Comparison of ENCODE assay signal across 8 cellular contexts in genomic region chr1:233326995-233327937, GRCh38. TPM values are rescaled to one million over a fixed set of nuclear protein-coding genes. Genes with fewer than 3 reads are reported as not detected.
DNase-seq lines count a peak whose midpoint lies in the region; ATAC-seq and TF ChIP-seq lines count a peak whose summit lies in the region.

Gene MAP3K21 (plus strand): TSS chr1:233327724. CDS start chr1:233328029, 305 bp downstream.

- no peak within 1 kb of the TSS for H3K27ac Mint-ChIP-seq in activated naive CD8-positive, alpha-beta T cell treated with anti-CD3 and anti-CD28 coated beads, Interleukin-2, amount 10 ng/mL, durations not matched to agents 7 days and 5 days

- no peaks in the 10 kb centered on the region for H3K36me3 Mint-ChIP-seq in activated naive CD8-positive, alpha-beta T cell treated with anti-CD3 and anti-CD28 coated beads, Interleukin-2, amount 10 ng/mL, durations not matched to agents 7 days and 5 days

- ATAC-seq in HG02678 (IDR thresholded peaks at IDR 0.05; ENCODE audit: unreplicated experiment) (peak; percentile 95), right cardiac atrium (peak; percentile 90 to 95)
- peak; percentile 94 for ATAC-seq in activated naive CD8-positive, alpha-beta T cell treated with anti-CD3 and anti-CD28 coated beads, Interleukin-2, amount 10 ng/mL, durations not matched to agents 7 days and 5 days (ENCODE audit: low read depth)

- H3K4me1 ChIP-seq in right cardiac atrium (ENCODE audit: control insufficient read depth, insufficient read depth, low read length): no peaks in the 10 kb centered on the region

- H3K4me3 ChIP-seq in GM08714 (ENCODE audit: low read length): peak within 1 kb of the TSS; percentile 81
- peak within 1 kb of the TSS; percentile 47 for H3K4me3 ChIP-seq in right cardiac atrium (ENCODE audit: low read length)
- H3K4me3 ChIP-seq in retinal pigment epithelial cell (ENCODE audit: low read length): peak within 1 kb of the TSS; percentile 61

- no peaks in the 10 kb centered on the region for H3K27me3 ChIP-seq in right cardiac atrium (ENCODE audit: control insufficient read depth, insufficient read depth)

- H3K9me3 Mint-ChIP-seq in activated naive CD8-positive, alpha-beta T cell treated with anti-CD3 and anti-CD28 coated beads, Interleukin-2, amount 10 ng/mL, durations not matched to agents 7 days and 5 days: no peaks in the 10 kb centered on the region

- POLR2A ChIA-PET in activated naive CD8-positive, alpha-beta T cell treated with anti-CD3 and anti-CD28 coated beads, Interleukin-2, amount 10 ng/mL, durations not matched to agents 7 days and 5 days (lab: Charles Lee): interaction anchor here (1.1 kb wide), 1 partner anchor 1990 kb away, joined by 3 read pairs; the partner anchor contains the start of gene EXOC8

- peaks cover 42% of the 10 kb centered on the region for H3K27me3 Mint-ChIP-seq in activated naive CD8-positive, alpha-beta T cell treated with anti-CD3 and anti-CD28 coated beads, Interleukin-2, amount 10 ng/mL, durations not matched to agents 7 days and 5 days

- no peak within 1 kb of the TSS for H3K27ac ChIP-seq in right cardiac atrium (ENCODE audit: low read length)

- TF ChIP-seq CTCF in retinal pigment epithelial cell (conservative IDR thresholded peaks at IDR 0.05; ENCODE audit: low read depth, low read length): no peak

- intact Hi-C loops in right cardiac atrium (cut with DNase I): no loop called here

- 2% methylated on average over 79 of the region's 79 CpGs for WGBS in right cardiac atrium

- no peaks in the 10 kb centered on the region for H3K9me3 ChIP-seq in right cardiac atrium (ENCODE audit: control insufficient read depth, low read length)

- H3K4me1 Mint-ChIP-seq in activated naive CD8-positive, alpha-beta T cell treated with anti-CD3 and anti-CD28 coated beads, Interleukin-2, amount 10 ng/mL, durations not matched to agents 7 days and 5 days: peaks cover 4% of the 10 kb centered on the region

- peak; percentile 85 for DNase-seq in NCI-H1105 (lab: John Stamatoyannopoulos, UW)
- peak; percentile 44 to 79 for DNase-seq in SW 1271 (lab: John Stamatoyannopoulos, UW)
- DNase-seq in activated naive CD8-positive, alpha-beta T cell treated with anti-CD3 and anti-CD28 coated beads, Interleukin-2, amount 10 ng/mL, durations not matched to agents 7 days and 5 days: peak; percentile 79
- DNase-seq in right cardiac atrium: peak; percentile 77 to 90 (median 90)
- DNase-seq in retinal pigment epithelial cell (ENCODE audit: low read depth): peak; percentile 56
- DNase-seq in dedifferentiated amniotic fluid mesenchymal stem cell (ENCODE audit: extremely low spot score): no peak

- peak within 1 kb of the TSS; percentile 67 for H3K4me3 Mint-ChIP-seq in activated naive CD8-positive, alpha-beta T cell treated with anti-CD3 and anti-CD28 coated beads, Interleukin-2, amount 10 ng/mL, durations not matched to agents 7 days and 5 days

RNA-seq across cellular contexts. Expression of gene MAP3K21, which starts in this region (rescaled TPM):
- total RNA-seq in activated naive CD8-positive, alpha-beta T cell treated with anti-CD3 and anti-CD28 coated beads, Interleukin-2, amount 10 ng/mL, durations not matched to agents 7 days and 5 days: 1 to 10 TPM; 1.3 to 1.5 TPM
- under 1 TPM; 0.28 to 0.47 (median 0.40) TPM for total RNA-seq in right cardiac atrium
- polyA plus RNA-seq in right cardiac atrium: 0.25 TPM

Comparison
In these comparisons a context has a peak if more than half of its experiments do, and no peak if none do; other contexts are left out.
1. Peak in DNase-seq, ATAC-seq and H3K4me3 ChIP-seq in right cardiac atrium; RNA of the gene not detected or under 1 TPM.